Comparison of ENCODE assay signal across 18 cellular contexts in the genomic region with DNA sequence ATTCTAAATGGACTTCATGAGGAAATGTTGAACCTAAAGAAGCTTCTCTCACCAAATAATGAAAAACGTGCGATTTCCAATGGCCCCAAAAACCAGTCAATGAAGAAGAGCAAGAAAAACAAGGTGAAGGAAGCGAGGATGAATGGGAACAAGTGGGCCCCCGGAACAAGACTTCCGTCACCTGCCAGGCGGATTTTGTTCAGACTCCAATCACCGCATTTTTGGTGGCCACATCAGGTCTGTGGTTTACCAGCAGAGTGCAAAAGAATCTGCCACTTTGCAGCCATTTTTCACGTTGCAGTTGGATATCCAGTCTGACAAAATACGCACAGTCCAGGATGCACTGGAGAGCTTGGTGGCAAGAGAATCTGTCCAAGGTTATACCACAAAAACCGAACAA. TPM values are rescaled to one million over a fixed set of nuclear protein-coding genes. Genes with fewer than 3 reads are reported as not detected.
"Had no signal": no experiment of that assay in that cellular context is flagged by ENCODE, and none has a peak within 500 bp of the region (broad histone marks: within the 10 kb centered on the region; RNA-seq: fewer than 3 reads in every experiment).

No MANE protein-coding gene starts in this region.

RNA-seq across cellular contexts. Expression of gene OR11H2, which starts 34.4 kb away (rescaled TPM):
- total RNA-seq: cerebellum, dermis microvascular lymphatic vessel endothelial cell, endothelial cell of umbilical vein, epithelial cell of proximal tubule, esophagus squamous epithelium, gastrocnemius medialis, glomerular endothelial cell, heart right ventricle, kidney epithelial cell, left cardiac atrium, left lung, left ventricle myocardium superior, lower leg skin, lower lobe of right lung, lung microvascular endothelial cell, mononuclear cell had no signal
- polyA plus RNA-seq: endothelial cell of umbilical vein, esophagus, heart right ventricle, keratinocyte had no signal
